In the genomic region with DNA sequence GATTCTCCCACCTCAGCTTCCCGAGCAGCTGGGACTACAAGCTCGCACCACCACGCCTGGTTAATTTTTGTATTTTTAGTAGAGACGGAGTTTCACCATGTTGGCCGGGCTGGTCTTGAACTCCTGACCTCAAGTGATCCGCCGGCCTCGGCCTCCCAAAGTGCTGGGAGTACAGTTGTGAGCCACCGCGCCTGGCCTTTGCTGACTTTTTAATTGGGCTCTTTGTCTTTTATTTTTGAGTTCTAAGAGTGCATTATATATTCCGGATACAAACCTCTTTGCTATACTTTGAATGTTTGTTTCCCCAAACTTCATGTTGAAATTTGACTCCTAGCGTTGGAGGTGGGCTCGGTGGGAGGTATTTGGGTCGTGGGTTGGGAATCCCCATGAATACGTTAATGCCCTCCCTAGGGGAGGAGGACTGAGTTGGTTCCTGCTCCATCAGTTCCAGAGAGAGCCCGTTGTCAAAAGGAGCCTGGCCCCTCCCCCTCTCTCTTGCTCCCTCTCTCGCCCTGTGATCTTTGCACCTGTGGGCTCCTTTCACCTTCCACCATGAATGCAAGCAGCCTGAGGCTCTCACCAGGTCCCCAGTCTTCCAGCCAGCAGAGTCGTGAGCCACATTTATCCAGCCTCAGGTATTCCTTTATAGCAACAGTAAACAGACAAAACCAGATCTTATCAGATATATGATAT, we compare ENCODE assay signal across 22 cellular contexts.
A peak's percentile ranks its signal among the peaks of the same experiment; 100 is the strongest.
DNase-seq lines count a peak whose midpoint lies in the region; ATAC-seq and TF ChIP-seq lines count a peak whose summit lies in the region.
"Had no signal": no experiment of that assay in that cellular context is flagged by ENCODE, and none has a peak within 500 bp of the region (broad histone marks: within the 10 kb centered on the region; RNA-seq: fewer than 3 reads in every experiment).

No MANE protein-coding gene starts in this region.

- no peak overlapping the region for H3K4me3 Mint-ChIP-seq in osteocyte (ENCODE audit: unreplicated experiment)
- H3K4me3 Mint-ChIP-seq: CD14-positive monocyte had no signal

- H3K27ac Mint-ChIP-seq in osteocyte (ENCODE audit: unreplicated experiment): no peak overlapping the region
- H3K27ac Mint-ChIP-seq: CD14-positive monocyte had no signal

- H3K4me3 ChIP-seq in breast epithelium: no peak overlapping the region
- no peak overlapping the region for H3K4me3 ChIP-seq in HEK293 (ENCODE audit: low read depth, low read length)
- H3K4me3 ChIP-seq: Peyer's patch, SJSA1 had no signal

- no peak for TF ChIP-seq POLR2A in breast epithelium (IDR thresholded peaks at IDR 0.05)

- in situ Hi-C loops in T47D (cut with HindIII; ENCODE audit: low pct_unique_long_range_greater_than_20kb, low sequenced_read_pairs): no loop called here

- POLR2A ChIA-PET in HEK293 (lab: Yijun Ruan, JAX): interaction anchor here (0.6 kb wide), 1 partner anchor 11 kb away, joined by 4 read pairs; no protein-coding TSS in a partner anchor

- CTCF ChIA-PET in HEK293 (lab: Yijun Ruan, JAX): interaction anchor here (1.4 kb wide), 1 partner anchor 9 kb away, joined by 3 read pairs; no protein-coding TSS in a partner anchor

- intact Hi-C loops in breast epithelium (cut with DNase I; ENCODE audit: low total_unique reads): no loop called here

- peaks cover 3% of the 10 kb centered on the region for H3K4me1 Mint-ChIP-seq in osteocyte (ENCODE audit: unreplicated experiment)
- H3K4me1 Mint-ChIP-seq: CD14-positive monocyte had no signal

- H3K4me1 ChIP-seq in breast epithelium (no peaks in the 10 kb centered on the region), HEK293 (ENCODE audit: control insufficient read depth, insufficient read depth, low read length) (no peaks in the 10 kb centered on the region)
- H3K4me1 ChIP-seq: Peyer's patch, SJSA1 had no signal

- no peak for ATAC-seq in HG03520 (IDR thresholded peaks at IDR 0.05; ENCODE audit: unreplicated experiment)

- TF ChIP-seq CTCF in breast epithelium (IDR thresholded peaks at IDR 0.05): no peak
- no peak for TF ChIP-seq CTCF in HEK293 (tag by site-specific recombination; IDR thresholded peaks at IDR 0.05)
- no peak for TF ChIP-seq CTCF in osteocyte (IDR thresholded peaks at IDR 0.05)

- peaks cover 19% of the 10 kb centered on the region for H3K27me3 Mint-ChIP-seq in osteocyte (ENCODE audit: unreplicated experiment)

- no peaks in the 10 kb centered on the region for H3K36me3 ChIP-seq in breast epithelium
- H3K36me3 ChIP-seq in HEK293 (ENCODE audit: control insufficient read depth in 2 of 2, insufficient read depth in 1 of 2, low read length in 2 of 2): no peaks in the 10 kb centered on the region
- H3K36me3 ChIP-seq: Peyer's patch, SJSA1 had no signal

- no peaks in the 10 kb centered on the region for H3K36me3 Mint-ChIP-seq in osteocyte (ENCODE audit: unreplicated experiment)
- H3K36me3 Mint-ChIP-seq: CD14-positive monocyte had no signal

- no peaks in the 10 kb centered on the region for H3K9me3 Mint-ChIP-seq in osteocyte (ENCODE audit: unreplicated experiment)

- H3K9me3 ChIP-seq in breast epithelium (no peaks in the 10 kb centered on the region), HEK293 (ENCODE audit: control insufficient read depth, insufficient read depth, low read depth, low read length) (no peaks in the 10 kb centered on the region)
- H3K9me3 ChIP-seq: Peyer's patch, SJSA1 had no signal

- H3K27me3 ChIP-seq in breast epithelium: no peaks in the 10 kb centered on the region
- H3K27me3 ChIP-seq: Peyer's patch, SJSA1 had no signal

- DNase-seq in T47D (ENCODE audit: low read depth in 1 of 2, low spot score in 1 of 2) (peak; percentile 69 to 95), breast epithelium (ENCODE audit: low spot score in 2 of 2) (no peak), iPS DF 19.7 (ENCODE audit: low read depth, low spot score) (peak; percentile 60), osteocyte (ENCODE audit: extremely low spot score, unreplicated experiment) (peak; percentile 32), HT-29 (ENCODE audit: low spot score) (no peak), NCI-H748 treated with DMSO at 0.1 percent for 48 hours (lab: John Stamatoyannopoulos, UW) (no peak)
- DNase-seq: AML-193, GDM1, GOT3, KBM-7, NCI-H1092, NCI-H1436, NCI-H187 treated with DMSO at 0.1 percent for 48 hours, NCI-H2107, NCI-H2227 treated with DMSO at 0.1 percent for 48 hours, NCI-H510A treated with DMSO at 0.1 percent for 48 hours, NCI-H774, Peyer's patch had no signal

- H3K27ac ChIP-seq in breast epithelium (no peak overlapping the region), HEK293 (ENCODE audit: extremely low read depth, low read depth, low read length) (no peak overlapping the region)
- H3K27ac ChIP-seq: Peyer's patch, SJSA1 had no signal

TF ChIP-seq in HEK293, 187 proteins besides CTCF, POLR2A, EP300 and RAD21:
- TF ChIP-seq MYNN (tag by site-specific recombination; IDR thresholded peaks at IDR 0.05; ENCODE audit: borderline replicate concordance): no peak
- TF ChIP-seq GLIS1 (tag by site-specific recombination; IDR thresholded peaks at IDR 0.05): peak; percentile 54
- TF ChIP-seq KLF10 (tag by site-specific recombination; IDR thresholded peaks at IDR 0.05): no peak
- no peak for TF ChIP-seq ZNF140 (tag by site-specific recombination; IDR thresholded peaks at IDR 0.05)
- TF ChIP-seq KLF7 (tag by site-specific recombination; IDR thresholded peaks at IDR 0.05; ENCODE audit: borderline replicate concordance): no peak
- TF ChIP-seq ZNF221 (tag by site-specific recombination; IDR thresholded peaks at IDR 0.05; ENCODE audit: borderline replicate concordance): no peak

Comparison
In these comparisons a context has a peak if more than half of its experiments do, and no peak if none do; other contexts are left out.
1. DNase-seq: peak in T47D (2 of 2), iPS DF 19.7 (single experiment) and osteocyte (single experiment); none in breast epithelium (0 of 2), HT-29 (single experiment) and NCI-H748 treated with DMSO at 0.1 percent for 48 hours (single experiment).